11 cellular contexts compared by ENCODE assay signal in the genomic region with DNA sequence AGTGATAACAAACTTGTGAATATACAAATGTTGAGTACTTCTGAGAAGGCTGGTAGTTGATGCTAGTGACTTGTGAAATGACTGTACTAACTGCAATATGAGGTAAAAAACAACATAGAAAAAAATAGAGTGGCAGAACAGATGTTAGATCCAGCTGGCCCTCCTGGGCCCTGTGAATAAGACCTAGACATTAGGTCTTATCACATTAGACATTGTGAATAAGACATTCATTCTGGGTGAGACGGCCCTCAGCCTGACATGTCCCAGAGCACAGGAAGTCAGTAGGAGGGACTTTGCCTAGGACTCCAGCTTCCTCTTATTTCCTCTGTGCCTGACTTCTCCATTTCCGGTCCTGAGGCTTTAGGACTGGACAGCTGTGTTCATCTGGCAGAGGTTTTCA. TPM values are rescaled to one million over a fixed set of nuclear protein-coding genes. Genes with fewer than 3 reads are reported as not detected.
DNase-seq lines count a peak whose midpoint lies in the region; ATAC-seq and TF ChIP-seq lines count a peak whose summit lies in the region.
"Had no signal": no experiment of that assay in that cellular context is flagged by ENCODE, and none has a peak within 500 bp of the region (broad histone marks: within the 10 kb centered on the region; RNA-seq: fewer than 3 reads in every experiment).

No MANE protein-coding gene starts in this region.

- peak overlapping the region; percentile 17 to 81; a peak in 3 of 4 replicates for H4K8ac ChIP-seq in IMR-90 (ENCODE audit: low read depth in 2 of 2, low read length in 2 of 2)

- H2BK15ac ChIP-seq in IMR-90 (ENCODE audit: low read depth, low read length) = peak overlapping the region; percentile 75; the same call in 2 of the 3 replicates

- peak; percentile 17 for DNase-seq in activated CD4-positive, alpha-beta T cell treated with anti-CD3 and anti-CD28 coated beads for 48 hours
- no peak for DNase-seq in activated CD4-positive, alpha-beta T cell treated with anti-CD3 and anti-CD28 coated beads, Interleukin-2, amount 50 U/mL, for 4 hours
- peak; percentile 64 for DNase-seq in IMR-90
- peak; percentile 65 to 92 for DNase-seq in cardiac fibroblast (ENCODE audit: low read depth in 2 of 2)
- DNase-seq in spleen = no peak
- no peak for DNase-seq in cerebellum (ENCODE audit: low spot score)
- no peak for DNase-seq in glutamatergic neuron
- DNase-seq in CD4-positive, alpha-beta T cell = no peak
- DNase-seq: SW 1271 had no signal

- dilution Hi-C loops in IMR-90 (cut with HindIII; ENCODE audit: low sequenced_read_pairs, unreplicated experiment) = no loop called here

- H2BK20ac ChIP-seq in IMR-90 (ENCODE audit: low read depth, low read length) = peak overlapping the region; percentile 41; the same call in 1 of the 2 replicates

- BruUV-seq in IMR-90 (replicated peaks; lab: Mats Ljungman, UMichigan) = no TSS peak

- H3K4me1 Mint-ChIP-seq in glutamatergic neuron (ENCODE audit: low read depth, unreplicated experiment) = peaks cover 13% of the 10 kb centered on the region
- peaks cover 20% of the 10 kb centered on the region for H3K4me1 Mint-ChIP-seq in CD4-positive, alpha-beta T cell (ENCODE audit: low read depth)

- H2BK120ac ChIP-seq in IMR-90 (ENCODE audit: low read depth, low read length) = peak overlapping the region; percentile 90

- H3K4me3 ChIP-seq in IMR-90 (ENCODE audit: insufficient read depth, low read depth, low read length) = no peak overlapping the region
- H3K4me3 ChIP-seq in cardiac fibroblast (replicated peaks in 1 of 2; ENCODE audit: low read depth in 2 of 2, low read length in 2 of 2) = no peak overlapping the region
- peak overlapping the region in 1 of 8 donors; percentile 27 for H3K4me3 ChIP-seq in spleen

- no peak overlapping the region for H2AK9ac ChIP-seq in IMR-90 (replicated peaks; ENCODE audit: low read depth, low read length, poor library complexity)

- no peak overlapping the region for H3K27ac Mint-ChIP-seq in glutamatergic neuron (ENCODE audit: unreplicated experiment)
- no peak overlapping the region for H3K27ac Mint-ChIP-seq in CD4-positive, alpha-beta T cell

- H3K27me3 Mint-ChIP-seq in glutamatergic neuron (ENCODE audit: unreplicated experiment) = no peaks in the 10 kb centered on the region
- H3K27me3 Mint-ChIP-seq in CD4-positive, alpha-beta T cell = peaks cover 11% of the 10 kb centered on the region
- H3K27me3 Mint-ChIP-seq: B cell had no signal

- no peak for ATAC-seq in IMR-90 (ENCODE audit: low read depth)
- no peak for ATAC-seq in CD4-positive, alpha-beta T cell (ENCODE audit: poor library complexity)

- H3K9me3 ChIP-seq in IMR-90 (ENCODE audit: control insufficient read depth, insufficient read depth, low read length) (no peaks in the 10 kb centered on the region), spleen (no peaks in the 10 kb centered on the region)
- no peaks in the 10 kb centered on the region for H3K9me3 ChIP-seq in CD4-positive, alpha-beta T cell (ENCODE audit: control insufficient read depth, low read length)

- H3K4me1 ChIP-seq in IMR-90 (ENCODE audit: control insufficient read depth, insufficient read depth, low read length) (peaks cover 21% of the 10 kb centered on the region), spleen (peaks cover 8 to 64% (median 35%) of the 10 kb centered on the region in 6 donors)

- no peaks in the 10 kb centered on the region for H3K79me1 ChIP-seq in IMR-90 (ENCODE audit: low read depth in 1 of 2, low read length in 2 of 2)

- H3K27me3 ChIP-seq in IMR-90 (ENCODE audit: control insufficient read depth, insufficient read depth, low read length) (no peaks in the 10 kb centered on the region), spleen (replicated peaks in 1 of 7) (no peaks in the 10 kb centered on the region)
- H3K27me3 ChIP-seq in CD4-positive, alpha-beta T cell (ENCODE audit: control insufficient read depth, insufficient read depth, low read length) = no peaks in the 10 kb centered on the region

- H3K27ac ChIP-seq in IMR-90 (ENCODE audit: insufficient read depth, low read length) (peak overlapping the region; percentile 51; the same call in 1 of the 2 replicates), spleen (peak overlapping the region in 7 of 8 donors; percentile 52 to 79 (median 69))
- H3K27ac ChIP-seq in CD4-positive, alpha-beta T cell (ENCODE audit: low read depth, low read length) = no peak overlapping the region

- peak overlapping the region; percentile 60 for H2AFZ ChIP-seq in IMR-90 (replicated peaks; ENCODE audit: low read length, poor library complexity)

- peak overlapping the region; percentile 54 for H4K5ac ChIP-seq in IMR-90 (ENCODE audit: low read depth, low read length)

- H3K4me2 ChIP-seq in IMR-90 (ENCODE audit: low read depth, low read length) = no peak overlapping the region

- peak overlapping the region; percentile 62; the same call in 1 of the 2 replicates for H3K18ac ChIP-seq in IMR-90 (ENCODE audit: low read depth, low read length)

- H3K36me3 ChIP-seq in IMR-90 (ENCODE audit: control insufficient read depth, insufficient read depth, low read length) (no peaks in the 10 kb centered on the region), spleen (no peaks in the 10 kb centered on the region)

- CTCF ChIA-PET in IMR-90 (lab: Yijun Ruan, JAX) = interaction anchor here (0.6 to 1.1 kb wide), 4 partner anchors 9 to 749 kb away, joined by 3 to 8 read pairs (median 4); a partner anchor contains a TSS
- CTCF ChIA-PET in CD4-positive, alpha-beta T cell (lab: Charles Lee) = no interaction called here

- in situ Hi-C loops in IMR-90 (cut with MboI; ENCODE audit: low sequenced_read_pairs) = loop anchor here (5.0 kb wide), 1 partner anchor 95 kb away; a partner anchor contains a TSS

- no peak overlapping the region for H3K23ac ChIP-seq in IMR-90 (ENCODE audit: low read depth, low read length)

- H3K4me3 Mint-ChIP-seq in glutamatergic neuron (ENCODE audit: unreplicated experiment) = no peak overlapping the region
- H3K4me3 Mint-ChIP-seq in CD4-positive, alpha-beta T cell = no peak overlapping the region
- H3K4me3 Mint-ChIP-seq: B cell had no signal

- no peaks in the 10 kb centered on the region for H4K20me1 ChIP-seq in IMR-90 (ENCODE audit: insufficient read depth, low read length)

- H3K14ac ChIP-seq in IMR-90 (replicated peaks; ENCODE audit: low read depth, low read length) = peak overlapping the region; percentile 52; the same call in 1 of the 2 replicates

- peak overlapping the region; percentile 68 for H4K91ac ChIP-seq in IMR-90 (ENCODE audit: insufficient read depth, low read depth, low read length)

- peaks cover 20% of the 10 kb centered on the region; the same call in 1 of the 2 replicates for H3K9me1 ChIP-seq in IMR-90 (ENCODE audit: insufficient read depth, low read length)

- no peak for TF ChIP-seq CTCF in IMR-90 (conservative IDR thresholded peaks at IDR 0.05; ENCODE audit: low read depth, low read length)
- no peak for TF ChIP-seq CTCF in cardiac fibroblast (IDR thresholded peaks at IDR 0.05; ENCODE audit: low read depth, low read length)
- no peak for TF ChIP-seq CTCF in spleen (IDR thresholded peaks at IDR 0.05 in 8 of 11, conservative IDR thresholded peaks at IDR 0.05 in 3 of 11)
- TF ChIP-seq CTCF in glutamatergic neuron (IDR thresholded peaks at IDR 0.05; ENCODE audit: partially characterized antibody, unreplicated experiment) = no peak
- no peak for TF ChIP-seq CTCF in CD4-positive, alpha-beta T cell (IDR thresholded peaks at IDR 0.05)

- H3K9ac ChIP-seq in IMR-90 (ENCODE audit: low read depth, low read length) = no peak overlapping the region

- H3K36me3 Mint-ChIP-seq in glutamatergic neuron (ENCODE audit: unreplicated experiment) = no peaks in the 10 kb centered on the region
- no peaks in the 10 kb centered on the region for H3K36me3 Mint-ChIP-seq in CD4-positive, alpha-beta T cell (ENCODE audit: low read depth)

- H3K9me3 Mint-ChIP-seq in glutamatergic neuron (ENCODE audit: unreplicated experiment) = peaks cover 3% of the 10 kb centered on the region
- no peaks in the 10 kb centered on the region for H3K9me3 Mint-ChIP-seq in CD4-positive, alpha-beta T cell

- intact Hi-C loops in IMR-90 (cut with micrococcal nuclease) (loop anchor here (2.0 to 5.0 kb wide), 2 partner anchors 49 to 325 kb away; a partner anchor contains a TSS), spleen (cut with DNase I; ENCODE audit: low total_unique reads) (no loop called here)
- intact Hi-C loops in CD4-positive, alpha-beta T cell (cut with DNase I, micrococcal nuclease) = no loop called here

- POLR2A ChIA-PET in IMR-90 (lab: Charles Lee; ENCODE audit: unreplicated experiment) = no interaction called here
- POLR2A ChIA-PET in CD4-positive, alpha-beta T cell (lab: Charles Lee) = no interaction called here

- peak overlapping the region; percentile 98 for H2BK5ac ChIP-seq in IMR-90 (ENCODE audit: low read depth, low read length, poor library complexity, severe bottlenecking)

- H3K4ac ChIP-seq in IMR-90 (ENCODE audit: low read depth, low read length) = peak overlapping the region; percentile 91

- TF ChIP-seq RAD21 in IMR-90 (IDR thresholded peaks at IDR 0.05; ENCODE audit: low read length) = no peak

- peak overlapping the region; percentile 30; the same call in 1 of the 2 replicates for H3K56ac ChIP-seq in IMR-90 (ENCODE audit: extremely low read depth, insufficient read depth, low read length)

- no CpG with 5 or more reads among the region's 2 CpGs for WGBS in IMR-90 (ENCODE audit: extremely low coverage in 2 of 2, insufficient read length in 1 of 2), 2 experiments
- 3 to 18% (median 10%) methylated on average over 2 of the region's 2 CpGs for WGBS in spleen, 5 donors

- peak overlapping the region; percentile 65; the same call in 1 of the 2 replicates for H2AK5ac ChIP-seq in IMR-90 (ENCODE audit: low read depth, low read length)

- TF ChIP-seq POLR2A in IMR-90 (IDR thresholded peaks at IDR 0.05; ENCODE audit: low read depth, low read length) = no peak
- TF ChIP-seq POLR2A in spleen (IDR thresholded peaks at IDR 0.05) = no peak

RNA-seq across cellular contexts. Expression of a gene that starts 22.9 kb away (rescaled TPM):
- total RNA-seq in IMR-90 (2012; rRNA removed) (12.2 and 15.4 TPM in 2 replicates), spleen (10 to 100 TPM; 36.2 to 59.1 (median 39.7) TPM), cerebellum (2.4 TPM), glutamatergic neuron (ENCODE audit: unreplicated experiment) (14.0 TPM)
- polyA plus RNA-seq in IMR-90 (2012; rRNA removed) (17.5 and 17.6 TPM in 2 replicates), spleen (10 to 100 TPM; 19.9 to 41.7 (median 21.0) TPM)
- polyA plus RNA-seq in IMR-90 (2012; cell fraction: cytosol; rRNA removed) = 22.6 and 23.7 TPM in 2 replicates
- 13.0 and 33.0 TPM in 2 replicates for polyA plus RNA-seq in IMR-90 (2012; cell fraction: nucleus; rRNA removed; ENCODE audit: low replicate concordance)
- 1 to 10 TPM; 3.4 to 6.0 TPM for total RNA-seq in CD4-positive, alpha-beta T cell

RNA-seq across cellular contexts. Expression of a gene that starts 23.7 kb away (rescaled TPM):
- 14.2 and 17.9 TPM in 2 replicates for total RNA-seq in IMR-90 (2012; rRNA removed)
- 21.8 and 23.4 TPM in 2 replicates for polyA plus RNA-seq in IMR-90 (2012; rRNA removed)
- 11.7 and 22.0 TPM in 2 replicates for polyA plus RNA-seq in IMR-90 (2012; cell fraction: cytosol; rRNA removed)
- polyA plus RNA-seq in IMR-90 (2012; cell fraction: nucleus; rRNA removed; ENCODE audit: low replicate concordance) = 63.1 and 92.0 TPM in 2 replicates
- total RNA-seq in spleen = 10 to 100 TPM; 11.6 to 27.4 (median 18.0) TPM
- 1 to 10 TPM; 1.8 to 4.6 (median 3.6) TPM for polyA plus RNA-seq in spleen
- 7.0 TPM for total RNA-seq in cerebellum
- 64.2 TPM for total RNA-seq in glutamatergic neuron (ENCODE audit: unreplicated experiment)
- total RNA-seq in CD4-positive, alpha-beta T cell = under 1 TPM in 1 of 2 experiments, not detected in 1; 0.25 TPM

RNA-seq across cellular contexts. Expression of a gene that starts 47.7 kb away (rescaled TPM):
- total RNA-seq in IMR-90 (2012; rRNA removed) = 28.1 and 34.2 TPM in 2 replicates
- polyA plus RNA-seq in IMR-90 (2012; rRNA removed) = 23.6 and 25.9 TPM in 2 replicates
- polyA plus RNA-seq in IMR-90 (2012; cell fraction: cytosol; rRNA removed) = 20.8 and 34.6 TPM in 2 replicates
- polyA plus RNA-seq in IMR-90 (2012; cell fraction: nucleus; rRNA removed; ENCODE audit: low replicate concordance) = 34.6 and 46.8 TPM in 2 replicates
- total RNA-seq in spleen = 10 to 100 TPM; 34.2 to 58.7 (median 38.7) TPM
- polyA plus RNA-seq in spleen = 10 to 100 TPM; 46.0 to 48.7 (median 48.0) TPM
- 26.2 TPM for total RNA-seq in cerebellum
- total RNA-seq in glutamatergic neuron (ENCODE audit: unreplicated experiment) = 46.7 TPM
- 10 to 100 TPM; 15.3 to 16.0 TPM for total RNA-seq in CD4-positive, alpha-beta T cell

RNA-seq across cellular contexts. Expression of a gene that starts 47.9 kb away (rescaled TPM):
- total RNA-seq in IMR-90 (2012; rRNA removed) (45.8 and 47.5 TPM in 2 replicates), spleen (100 to 1,000 TPM; 107 to 182 (median 125) TPM), cerebellum (35.0 TPM), glutamatergic neuron (ENCODE audit: unreplicated experiment) (99.5 TPM)
- polyA plus RNA-seq in IMR-90 (2012; rRNA removed) (100.0 and 104 TPM in 2 replicates), spleen (100 to 1,000 TPM; 140 to 226 (median 223) TPM)
- polyA plus RNA-seq in IMR-90 (2012; cell fraction: cytosol; rRNA removed) = 117 and 126 TPM in 2 replicates
- polyA plus RNA-seq in IMR-90 (2012; cell fraction: nucleus; rRNA removed; ENCODE audit: low replicate concordance) = 518 and 729 TPM in 2 replicates
- 100 to 1,000 TPM; 162 to 170 TPM for total RNA-seq in CD4-positive, alpha-beta T cell

RNA-seq across cellular contexts. Expression of a gene that starts 51.4 kb away (rescaled TPM):
- total RNA-seq in IMR-90 (2012; rRNA removed) (not detected in 2 replicates), spleen (under 1 TPM in 5 of 7 donors, not detected in 2; 0.24 to 0.52 (median 0.43) TPM), cerebellum (0.45 TPM), glutamatergic neuron (ENCODE audit: unreplicated experiment) (0.91 TPM)
- polyA plus RNA-seq in IMR-90 (2012; rRNA removed) (0.07 and 0.14 TPM in 2 replicates), spleen (under 1 TPM; 0.09 to 0.22 (median 0.11) TPM)
- polyA plus RNA-seq in IMR-90 (2012; cell fraction: cytosol; rRNA removed) = 0.08 and 0.09 TPM in 2 replicates
- polyA plus RNA-seq in IMR-90 (2012; cell fraction: nucleus; rRNA removed; ENCODE audit: low replicate concordance) = 0.72 TPM in 2 replicates
- under 1 TPM in 1 of 2 experiments, not detected in 1; 0.22 TPM for total RNA-seq in CD4-positive, alpha-beta T cell
- total RNA-seq: pulmonary artery endothelial cell had no signal

Comparison
In these comparisons a context has a peak if more than half of its experiments do, and no peak if none do; other contexts are left out.
1. DNase-seq: peak in activated CD4-positive, alpha-beta T cell treated with anti-CD3 and anti-CD28 coated beads for 48 hours (single experiment), IMR-90 (single experiment) and cardiac fibroblast (2 of 2); none in activated CD4-positive, alpha-beta T cell treated with anti-CD3 and anti-CD28 coated beads, Interleukin-2, amount 50 U/mL, for 4 hours (0 of 2), spleen (single experiment), cerebellum (single experiment), glutamatergic neuron (single experiment) and CD4-positive, alpha-beta T cell (0 of 10).